Comparison of ENCODE assay signal across 12 cellular contexts in genomic region chr9:131837316-131837715, GRCh38.
DNase-seq lines count a peak whose midpoint lies in the region; ATAC-seq and TF ChIP-seq lines count a peak whose summit lies in the region.
"Had no signal": no experiment of that assay in that cellular context is flagged by ENCODE, and none has a peak within 500 bp of the region (broad histone marks: within the 10 kb centered on the region; RNA-seq: fewer than 3 reads in every experiment).

No MANE protein-coding gene starts in this region.

- peaks cover 39% of the 10 kb centered on the region for H3K4me1 Mint-ChIP-seq in activated CD4-positive, alpha-beta T cell treated with anti-CD3 and anti-CD28 coated beads, Interleukin-2, amount 10 ng/mL, durations not matched to agents 7 days and 5 days
- peaks cover 2% of the 10 kb centered on the region for H3K4me1 Mint-ChIP-seq in endodermal cell
- H3K4me1 Mint-ChIP-seq in stimulated activated effector memory CD8-positive, alpha-beta T cell treated with anti-CD3 and anti-CD28 coated beads, Interleukin-12 subunit alpha, Interleukin-12 subunit beta, amount 100 ng/mL, for 72 hours: peaks cover 24% of the 10 kb centered on the region
- H3K4me1 Mint-ChIP-seq: activated B cell treated with CpG ODN at 0.5 μM for 24 hours had no signal

- peak; percentile 69 for TF ChIP-seq CTCF in endodermal cell (conservative IDR thresholded peaks at IDR 0.05)
- TF ChIP-seq CTCF in retinal pigment epithelial cell (conservative IDR thresholded peaks at IDR 0.05; ENCODE audit: low read depth, low read length): peak; percentile 35

- H3K36me3 Mint-ChIP-seq in activated CD4-positive, alpha-beta T cell treated with anti-CD3 and anti-CD28 coated beads, Interleukin-2, amount 10 ng/mL, durations not matched to agents 7 days and 5 days (ENCODE audit: low read depth): peaks cover 5% of the 10 kb centered on the region
- H3K36me3 Mint-ChIP-seq in endodermal cell (ENCODE audit: low read depth): no peaks in the 10 kb centered on the region
- H3K36me3 Mint-ChIP-seq in stimulated activated effector memory CD8-positive, alpha-beta T cell treated with anti-CD3 and anti-CD28 coated beads, Interleukin-12 subunit alpha, Interleukin-12 subunit beta, amount 100 ng/mL, for 72 hours: peaks cover 10% of the 10 kb centered on the region

- no peaks in the 10 kb centered on the region for H3K36me3 ChIP-seq in endodermal cell (ENCODE audit: control insufficient read depth, insufficient read depth, low read length)
- H3K36me3 ChIP-seq: neutrophil had no signal

- no peaks in the 10 kb centered on the region for H3K4me1 ChIP-seq in endodermal cell (ENCODE audit: control insufficient read depth, insufficient read depth, low read length)

- H3K27me3 ChIP-seq in endodermal cell (ENCODE audit: control insufficient read depth, insufficient read depth, low read length, poor library complexity, severe bottlenecking): no peaks in the 10 kb centered on the region

- no peak overlapping the region for H3K27ac ChIP-seq in endodermal cell (ENCODE audit: low read depth, low read length)
- H3K27ac ChIP-seq: neutrophil had no signal

- H3K4me3 Mint-ChIP-seq in activated CD4-positive, alpha-beta T cell treated with anti-CD3 and anti-CD28 coated beads, Interleukin-2, amount 10 ng/mL, durations not matched to agents 7 days and 5 days: no peak overlapping the region
- no peak overlapping the region for H3K4me3 Mint-ChIP-seq in endodermal cell
- H3K4me3 Mint-ChIP-seq in stimulated activated effector memory CD8-positive, alpha-beta T cell treated with anti-CD3 and anti-CD28 coated beads, Interleukin-12 subunit alpha, Interleukin-12 subunit beta, amount 100 ng/mL, for 72 hours: no peak overlapping the region
- H3K4me3 Mint-ChIP-seq: activated B cell treated with CpG ODN at 0.5 μM for 24 hours had no signal

- no peak for DNase-seq in activated CD4-positive, alpha-beta T cell treated with anti-CD3 and anti-CD28 coated beads, Interleukin-2, amount 10 ng/mL, durations not matched to agents 7 days and 5 days
- DNase-seq in activated CD4-positive, alpha-beta T cell treated with anti-CD3 and anti-CD28 coated beads for 4 hours: no peak
- DNase-seq in NCI-H69 (lab: John Stamatoyannopoulos, UW): peak; percentile 63
- DNase-seq in endodermal cell: peak; percentile 83
- no peak for DNase-seq in retinal pigment epithelial cell (ENCODE audit: low read depth)
- no peak for DNase-seq in stimulated activated effector memory CD8-positive, alpha-beta T cell treated with anti-CD3 and anti-CD28 coated beads, Interleukin-12 subunit alpha, Interleukin-12 subunit beta, amount 100 ng/mL, for 72 hours (ENCODE audit: low spot score in 2 of 2)
- DNase-seq: activated B cell treated with CpG ODN at 0.5 μM for 24 hours, DMS153, NCI-H2029 had no signal

- peaks cover 9% of the 10 kb centered on the region for H3K9me3 Mint-ChIP-seq in activated CD4-positive, alpha-beta T cell treated with anti-CD3 and anti-CD28 coated beads, Interleukin-2, amount 10 ng/mL, durations not matched to agents 7 days and 5 days
- peaks cover 8% of the 10 kb centered on the region for H3K9me3 Mint-ChIP-seq in endodermal cell
- H3K9me3 Mint-ChIP-seq in stimulated activated effector memory CD8-positive, alpha-beta T cell treated with anti-CD3 and anti-CD28 coated beads, Interleukin-12 subunit alpha, Interleukin-12 subunit beta, amount 100 ng/mL, for 72 hours: no peaks in the 10 kb centered on the region

- POLR2A ChIA-PET in activated CD4-positive, alpha-beta T cell treated with anti-CD3 and anti-CD28 coated beads, Interleukin-2, amount 10 ng/mL, durations not matched to agents 7 days and 5 days (lab: Charles Lee): no interaction called here

- peaks cover 11% of the 10 kb centered on the region for H3K27me3 Mint-ChIP-seq in activated CD4-positive, alpha-beta T cell treated with anti-CD3 and anti-CD28 coated beads, Interleukin-2, amount 10 ng/mL, durations not matched to agents 7 days and 5 days
- H3K27me3 Mint-ChIP-seq in endodermal cell (ENCODE audit: insufficient read depth): peaks cover 5% of the 10 kb centered on the region

- peak overlapping the region; percentile 66 for H3K27ac Mint-ChIP-seq in activated CD4-positive, alpha-beta T cell treated with anti-CD3 and anti-CD28 coated beads, Interleukin-2, amount 10 ng/mL, durations not matched to agents 7 days and 5 days
- H3K27ac Mint-ChIP-seq in endodermal cell: no peak overlapping the region
- H3K27ac Mint-ChIP-seq in stimulated activated effector memory CD8-positive, alpha-beta T cell treated with anti-CD3 and anti-CD28 coated beads, Interleukin-12 subunit alpha, Interleukin-12 subunit beta, amount 100 ng/mL, for 72 hours: no peak overlapping the region
- H3K27ac Mint-ChIP-seq: activated B cell treated with CpG ODN at 0.5 μM for 24 hours had no signal

- ATAC-seq in HG03039 (IDR thresholded peaks at IDR 0.05; ENCODE audit: unreplicated experiment): no peak
- no peak for ATAC-seq in HG03159 (IDR thresholded peaks at IDR 0.05; ENCODE audit: unreplicated experiment)
- ATAC-seq in stimulated activated effector memory CD8-positive, alpha-beta T cell treated with anti-CD3 and anti-CD28 coated beads, Interleukin-12 subunit alpha, Interleukin-12 subunit beta, amount 100 ng/mL, for 72 hours: no peak

- H3K4me3 ChIP-seq in endodermal cell (ENCODE audit: low read length) (no peak overlapping the region), retinal pigment epithelial cell (ENCODE audit: low read length) (no peak overlapping the region)

- no peak overlapping the region for H3K9ac ChIP-seq in endodermal cell (ENCODE audit: extremely low read depth, low read length, poor library complexity, severe bottlenecking)

- CTCF ChIA-PET in activated CD4-positive, alpha-beta T cell treated with anti-CD3 and anti-CD28 coated beads, Interleukin-2, amount 10 ng/mL, durations not matched to agents 7 days and 5 days (lab: Charles Lee): interaction anchor here (1.0 kb wide), 1 partner anchor 33 kb away, joined by 3 read pairs; no protein-coding TSS in a partner anchor

- no peaks in the 10 kb centered on the region for H3K9me3 ChIP-seq in endodermal cell (ENCODE audit: control insufficient read depth, low read length)
- H3K9me3 ChIP-seq: neutrophil had no signal

- 70 to 73% methylated on average over 10 of the region's 10 CpGs for WGBS in endodermal cell (ENCODE audit: insufficient coverage in 1 of 2, insufficient read length in 1 of 2), 2 experiments

Comparison
In these comparisons a context has a peak if more than half of its experiments do, and no peak if none do; other contexts are left out.
1. DNase-seq: peak in NCI-H69 (single experiment) and endodermal cell (single experiment); none in activated CD4-positive, alpha-beta T cell treated with anti-CD3 and anti-CD28 coated beads, Interleukin-2, amount 10 ng/mL, durations not matched to agents 7 days and 5 days (single experiment), activated CD4-positive, alpha-beta T cell treated with anti-CD3 and anti-CD28 coated beads for 4 hours (0 of 2), retinal pigment epithelial cell (single experiment) and stimulated activated effector memory CD8-positive, alpha-beta T cell treated with anti-CD3 and anti-CD28 coated beads, Interleukin-12 subunit alpha, Interleukin-12 subunit beta, amount 100 ng/mL, for 72 hours (0 of 2).